8 cellular contexts compared by ENCODE assay signal in genomic region chr1:156193488-156194299, GRCh38. TPM values are rescaled to one million over a fixed set of nuclear protein-coding genes. Genes with fewer than 3 reads are reported as not detected.
DNase-seq lines count a peak whose midpoint lies in the region; ATAC-seq and TF ChIP-seq lines count a peak whose summit lies in the region.

SLC25A44 (plus strand) TSS chr1:156194104; CDS start chr1:156199848, 5,744 bp downstream.

- H3K4me2 ChIP-seq in neural progenitor cell = peak within 1 kb of the TSS; percentile 85

- POLR2A ChIA-PET in HEK293T (lab: Yijun Ruan, JAX) = interaction anchor here (0.7 to 2.4 kb wide), 27 partner anchors 10 to 335 kb away, joined by 3 to 63 read pairs (median 4); partner anchors contain the start of genes PMF1, SEMA4A and SMG5

- in situ Hi-C loops in SK-MEL-5 (cut with HindIII; ENCODE audit: low pct_unique_long_range_greater_than_20kb, low sequenced_read_pairs) = no loop called here

- peaks cover 2% of the 10 kb centered on the region for H3K36me3 Mint-ChIP-seq in neural progenitor cell

- H3K27ac ChIP-seq in foreskin keratinocyte (peak within 1 kb of the TSS; percentile 91), neural progenitor cell (peak within 1 kb of the TSS; percentile 36)

- peaks cover 45% of the 10 kb centered on the region for H3K79me2 ChIP-seq in neural progenitor cell (ENCODE audit: low read depth)

- peaks cover 6% of the 10 kb centered on the region for H4K20me1 ChIP-seq in neural progenitor cell (ENCODE audit: low read depth)

- peak within 1 kb of the TSS; percentile 98 for H3K4me3 Mint-ChIP-seq in neural progenitor cell

- peaks cover 17% of the 10 kb centered on the region for H3K4me1 Mint-ChIP-seq in neural progenitor cell

- H3K27me3 Mint-ChIP-seq in neural progenitor cell (ENCODE audit: insufficient read depth, low read depth) = peaks cover 2% of the 10 kb centered on the region

- no peaks in the 10 kb centered on the region for H3K36me3 ChIP-seq in neural progenitor cell

- no peaks in the 10 kb centered on the region for H3K27me3 ChIP-seq in foreskin keratinocyte
- no peaks in the 10 kb centered on the region for H3K27me3 ChIP-seq in neural progenitor cell

- H3K27ac Mint-ChIP-seq in neural progenitor cell = peak within 1 kb of the TSS; percentile 90

- H3K4me1 ChIP-seq in foreskin keratinocyte = no peaks in the 10 kb centered on the region
- peaks cover 3% of the 10 kb centered on the region for H3K4me1 ChIP-seq in neural progenitor cell

- peak within 1 kb of the TSS; percentile 83 for H3K9ac ChIP-seq in neural progenitor cell

- peak within 1 kb of the TSS; percentile 84 for H3K4me3 ChIP-seq in neural progenitor cell

- no peaks in the 10 kb centered on the region for H3F3A ChIP-seq in neural progenitor cell (ENCODE audit: low read depth)

- TF ChIP-seq CTCF in foreskin keratinocyte (conservative IDR thresholded peaks at IDR 0.05) (peak; percentile 67), neural progenitor cell (IDR thresholded peaks at IDR 0.05) (peak; percentile 57)

- H3K9me3 Mint-ChIP-seq in neural progenitor cell = peaks cover 3% of the 10 kb centered on the region

- no peaks in the 10 kb centered on the region for H3K9me3 ChIP-seq in neural progenitor cell (ENCODE audit: low read depth)

- peak; percentile 94 for ATAC-seq in foreskin keratinocyte

- DNase-seq in GM04504 (ENCODE audit: low read depth) (peak; percentile 99), HEK293T (ENCODE audit: extremely low spot score) (peak; percentile 98), MV-4-11 (lab: John Stamatoyannopoulos, UW) (peak; percentile 99), SK-MEL-5 (ENCODE audit: low read depth, low spot score) (peak; percentile 99), foreskin keratinocyte (peak; percentile 97 to 99), neural progenitor cell (ENCODE audit: low spot score) (peak; percentile 99), stromal cell of bone marrow (ENCODE audit: low read depth) (peak; percentile 97)
- DNase-seq in activated naive CD4-positive, alpha-beta T cell treated with Interleukin-2 at 50 U/mL for 16 hours = peak; percentile 98

- H2AFZ ChIP-seq in neural progenitor cell (replicated peaks) = peak within 1 kb of the TSS; percentile 53

- CTCF ChIA-PET in HEK293T (lab: Yijun Ruan, JAX) = interaction anchor here (0.6 to 0.8 kb wide), 2 partner anchors 32 to 477 kb away, joined by 3 to 5 read pairs; no protein-coding TSS in a partner anchor

TF ChIP-seq in HEK293T, 16 proteins besides CTCF, POLR2A, EP300 and RAD21:
- TF ChIP-seq FOXM1 (IDR thresholded peaks at IDR 0.05; ENCODE audit: borderline replicate concordance) = no peak
- no peak for TF ChIP-seq TARDBP (IDR thresholded peaks at IDR 0.05)
- peak; percentile 72 for TF ChIP-seq L3MBTL2 (conservative IDR thresholded peaks at IDR 0.05)
- TF ChIP-seq FOXK2 (IDR thresholded peaks at IDR 0.05) = no peak
- TF ChIP-seq SP1 (IDR thresholded peaks at IDR 0.05) = no peak; the same call in 1 of the 2 replicates
- no peak for TF ChIP-seq CTBP1 (IDR thresholded peaks at IDR 0.05; ENCODE audit: borderline replicate concordance)
- no peak for TF ChIP-seq BHLHE40 (IDR thresholded peaks at IDR 0.05; ENCODE audit: borderline replicate concordance)
- TF ChIP-seq LEF1 (IDR thresholded peaks at IDR 0.05; ENCODE audit: borderline replicate concordance) = no peak
- TF ChIP-seq ARNT (IDR thresholded peaks at IDR 0.05) = no peak
- no peak for TF ChIP-seq FOXA1 (IDR thresholded peaks at IDR 0.05)
- no peak for TF ChIP-seq NFRKB (IDR thresholded peaks at IDR 0.05)
- no peak for TF ChIP-seq SUZ12 (IDR thresholded peaks at IDR 0.05)
- TF ChIP-seq ELF4 (IDR thresholded peaks at IDR 0.05) = peak; percentile 34
- no peak for TF ChIP-seq ZNF384 (IDR thresholded peaks at IDR 0.05)
- TF ChIP-seq PKNOX1 (IDR thresholded peaks at IDR 0.05) = peak; percentile 90
- TF ChIP-seq HDGF (IDR thresholded peaks at IDR 0.05; ENCODE audit: borderline replicate concordance) = no peak

RNA-seq across cellular contexts. Expression of gene SLC25A44, which starts in this region (rescaled TPM):
- total RNA-seq in SK-MEL-5 (2014; rRNA removed; shearing (Covaris generic)) = 26.0 and 26.6 TPM in 2 replicates
- polyA plus RNA-seq in SK-MEL-5 (2015; cell fraction: cytosol; rRNA removed) = 40.9 and 51.5 TPM in 2 replicates
- 31.6 and 44.1 TPM in 2 replicates for polyA plus RNA-seq in SK-MEL-5 (2015; cell fraction: nucleus; rRNA removed)
- total RNA-seq in foreskin keratinocyte = 18.4 and 18.5 TPM in 2 replicates
- polyA plus RNA-seq in foreskin keratinocyte = 12.4 and 14.2 TPM in 2 replicates
- 4.6 and 9.4 TPM in 2 replicates for total RNA-seq in neural progenitor cell (ENCODE audit: low replicate concordance)

Comparison
In these comparisons a context has a peak if more than half of its experiments do, and no peak if none do; other contexts are left out.
1. Peak in every context shown above with its lines: DNase-seq, ATAC-seq, H3K4me3 ChIP-seq and H3K27ac ChIP-seq.